12 cellular contexts compared by ENCODE assay signal in the genomic region with DNA sequence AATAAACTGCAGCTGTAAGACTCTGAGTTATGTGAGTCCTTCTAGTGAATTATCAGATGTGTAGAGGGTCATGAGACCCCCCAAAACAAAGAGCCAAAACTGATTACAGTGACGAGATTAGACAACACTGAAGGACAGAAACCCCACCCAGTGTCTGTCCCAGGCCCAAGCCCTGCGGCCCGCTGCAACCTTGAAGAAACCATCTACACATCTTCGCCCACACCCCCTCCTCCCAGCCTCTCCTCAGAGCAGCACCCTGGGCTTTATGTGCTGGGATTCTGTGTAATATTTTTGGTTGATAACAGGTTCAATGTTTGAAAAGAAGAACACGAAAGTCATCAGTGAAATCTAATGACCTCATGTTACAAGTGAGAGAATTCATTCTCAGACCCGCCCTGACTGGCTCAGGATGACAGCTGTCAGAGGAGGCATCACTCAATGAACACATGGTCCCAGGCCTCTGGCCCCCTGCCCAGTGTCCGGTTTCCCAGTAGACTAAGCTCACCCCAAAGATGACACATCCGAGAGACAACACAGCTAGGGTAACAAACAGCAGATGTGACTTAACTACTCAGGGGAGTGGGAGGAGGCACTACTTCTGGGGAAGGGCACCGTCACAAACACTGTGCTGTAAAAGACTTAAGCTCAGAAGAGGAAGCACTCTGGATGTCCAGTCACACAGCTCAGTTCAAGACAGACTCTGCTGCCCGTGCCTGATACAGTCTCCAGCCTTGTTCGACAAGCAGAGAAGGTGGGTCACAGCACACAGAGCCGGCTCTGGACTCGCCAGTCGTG. TPM values are rescaled to one million over a fixed set of nuclear protein-coding genes. Genes with fewer than 3 reads are reported as not detected.
DNase-seq lines count a peak whose midpoint lies in the region; ATAC-seq, FAIRE-seq and TF ChIP-seq lines count a peak whose summit lies in the region.
"Had no signal": no experiment of that assay in that cellular context is flagged by ENCODE, and none has a peak within 500 bp of the region (broad histone marks: within the 10 kb centered on the region; RNA-seq: fewer than 3 reads in every experiment).

No MANE protein-coding gene starts in this region.

- dilution Hi-C loops in keratinocyte (cut with MboI; ENCODE audit: extremely low pct_ligation_motif_present, low sequenced_read_pairs), result no loop called here

- peak overlapping the region; percentile 48 for H3K27ac ChIP-seq in keratinocyte (ENCODE audit: control insufficient read depth, insufficient read depth, low read length)
- no peak overlapping the region for H3K27ac ChIP-seq in stomach

- TF ChIP-seq POLR2A in stomach (IDR thresholded peaks at IDR 0.05), result no peak

- 87 to 90% (median 89%) methylated on average over 14 of the region's 14 CpGs for WGBS in stomach, 5 donors

- no peak overlapping the region for H3K4me2 ChIP-seq in keratinocyte (ENCODE audit: control insufficient read depth, extremely low read depth, insufficient read depth, low read depth, low read length)

- H4K20me1 ChIP-seq in keratinocyte (ENCODE audit: control insufficient read depth, extremely low read depth, insufficient read depth, low read length), result peaks cover 5% of the 10 kb centered on the region

- H3K4me1 ChIP-seq in keratinocyte (ENCODE audit: control insufficient read depth, extremely low read depth, insufficient read depth, low read length) (peaks cover 3% of the 10 kb centered on the region), stomach (peaks cover 0 to 6% (median 0%) of the 10 kb centered on the region in 4 donors)

- H3K9ac ChIP-seq in keratinocyte (ENCODE audit: control insufficient read depth, extremely low read depth, insufficient read depth, low read length), result no peak overlapping the region

- no peaks in the 10 kb centered on the region for H3K9me1 ChIP-seq in keratinocyte (ENCODE audit: control insufficient read depth, extremely low read depth, insufficient read depth, low read length)

- intact Hi-C loops in Right ventricle myocardium inferior (cut with DNase I) (no loop called here), Right ventricle myocardium superior (cut with DNase I) (no loop called here), stomach (cut with DNase I; ENCODE audit: low total_unique reads) (no loop called here)

- H3K27me3 ChIP-seq in keratinocyte (ENCODE audit: control insufficient read depth, extremely low read depth, insufficient read depth, low read length), result no peaks in the 10 kb centered on the region
- no peaks in the 10 kb centered on the region for H3K27me3 ChIP-seq in stomach

- peaks cover 12 to 25% of the 10 kb centered on the region in 2 experiments for H3K36me3 ChIP-seq in keratinocyte (ENCODE audit: control insufficient read depth in 2 of 2, extremely low read depth in 1 of 2, insufficient read depth in 2 of 2, low read length in 2 of 2)
- peaks cover 23 to 67% (median 65%) of the 10 kb centered on the region in 4 donors for H3K36me3 ChIP-seq in stomach

- TF ChIP-seq CTCF in cardiac fibroblast (IDR thresholded peaks at IDR 0.05; ENCODE audit: low read depth, low read length) (no peak), keratinocyte (optimal IDR thresholded peaks at IDR 0.05 in 1 of 3, IDR thresholded peaks at IDR 0.05 in 1 of 3, conservative IDR thresholded peaks at IDR 0.05 in 1 of 3; ENCODE audit: extremely low read depth in 1 of 3, insufficient read depth in 2 of 3, low read length in 3 of 3) (no peak), stomach (IDR thresholded peaks at IDR 0.05) (no peak)

- ATAC-seq in Right ventricle myocardium inferior (peak; percentile 27), Right ventricle myocardium superior (ENCODE audit: poor library complexity) (no peak), HG02798 (IDR thresholded peaks at IDR 0.05; ENCODE audit: poor library complexity, unreplicated experiment) (no peak)
- ATAC-seq: GM12878 had no signal

- FAIRE-seq in keratinocyte (lab: Jason Lieb, UNC), result no peak
- FAIRE-seq: GM12878 had no signal

- no peak for TF ChIP-seq EP300 in stomach (IDR thresholded peaks at IDR 0.05)

- H3K9me3 ChIP-seq in keratinocyte (ENCODE audit: control insufficient read depth, low read depth, low read length), result no peaks in the 10 kb centered on the region
- H3K9me3 ChIP-seq in stomach, result no peaks in the 10 kb centered on the region

- H3K79me2 ChIP-seq in keratinocyte (ENCODE audit: control insufficient read depth, insufficient read depth, low read length), result no peaks in the 10 kb centered on the region

- no peak overlapping the region for H2AFZ ChIP-seq in keratinocyte (ENCODE audit: control insufficient read depth, low read length)

- DNase-seq in Right ventricle myocardium inferior (ENCODE audit: missing footprints) (no peak), Right ventricle myocardium superior (no peak), cardiac fibroblast (ENCODE audit: low read depth in 2 of 2) (peak; percentile 51 to 85), keratinocyte (ENCODE audit: low read depth, low spot score) (no peak), stomach (no peak), NCI-H2029 (lab: John Stamatoyannopoulos, UW) (no peak)
- DNase-seq in activated naive CD4-positive, alpha-beta T cell treated with anti-CD3 and anti-CD28 coated beads, Interleukin-2, amount 50 U/mL, for 16 hours, result no peak
- DNase-seq: activated CD4-positive, alpha-beta T cell treated with anti-CD3 and anti-CD28 coated beads for 4 hours; activated naive CD8-positive, alpha-beta T cell treated with anti-CD3 and anti-CD28 coated beads for 36 hours; NCI-H1105 had no signal

- H3K4me3 ChIP-seq in cardiac fibroblast (replicated peaks in 1 of 2; ENCODE audit: low read depth in 2 of 2, low read length in 2 of 2), result no peak overlapping the region
- no peak overlapping the region for H3K4me3 ChIP-seq in keratinocyte (ENCODE audit: control insufficient read depth in 2 of 3, extremely low read depth in 1 of 3, insufficient read depth in 2 of 3, low read depth in 1 of 3, low read length in 3 of 3)
- no peak overlapping the region for H3K4me3 ChIP-seq in stomach
- H3K4me3 ChIP-seq: GM12878 had no signal

RNA-seq across cellular contexts. Expression of gene NIPA2, which starts 48.9 kb away (rescaled TPM):
- total RNA-seq in Right ventricle myocardium inferior (22.6 TPM), Right ventricle myocardium superior (19.2 TPM), stomach (100 to 1,000 TPM in 1 of 5 donors, 10 to 100 TPM in 3, 1 to 10 TPM in 1; 1.2 to 280 (median 62.7) TPM)
- polyA plus RNA-seq in keratinocyte (52.7 to 81.2 TPM (median 64.6 TPM) in 3 replicates), stomach (10 to 100 TPM in 2 of 3 donors, 1 to 10 TPM in 1; 9.7 to 13.0 (median 12.5) TPM)
- polyA plus RNA-seq in keratinocyte (2011; ENCODE audit: low read depth), result 7.3 TPM
- polyA plus RNA-seq in keratinocyte (2011; cell fraction: cytosol; rRNA removed), result 49.8 and 74.6 TPM in 2 replicates
- polyA plus RNA-seq in keratinocyte (2011; cell fraction: nucleus; rRNA removed), result 35.0 and 45.9 TPM in 2 replicates
- 31.1 and 65.8 TPM in 2 replicates for polyA plus RNA-seq in keratinocyte (2012; ENCODE audit: low replicate concordance)
- 20.3 to 54.8 TPM (median 39.8 TPM) in 3 replicates for polyA minus RNA-seq in keratinocyte
- 90.2 TPM for polyA minus RNA-seq in keratinocyte (2011; cell fraction: cytosol; rRNA and poly(A)+ RNA removed)
- 22.8 and 38.9 TPM in 2 replicates for polyA minus RNA-seq in keratinocyte (2011; cell fraction: nucleus; rRNA and poly(A)+ RNA removed)

Comparison
In these comparisons a context has a peak if more than half of its experiments do, and no peak if none do; other contexts are left out.
1. DNase-seq: peak in cardiac fibroblast (2 of 2); none in Right ventricle myocardium inferior (single experiment), Right ventricle myocardium superior (single experiment), keratinocyte (single experiment), activated naive CD4-positive, alpha-beta T cell treated with anti-CD3 and anti-CD28 coated beads, Interleukin-2, amount 50 U/mL, for 16 hours (single experiment), stomach (single experiment) and NCI-H2029 (single experiment).